Comparison of ENCODE assay signal across 36 cellular contexts in the genomic region with DNA sequence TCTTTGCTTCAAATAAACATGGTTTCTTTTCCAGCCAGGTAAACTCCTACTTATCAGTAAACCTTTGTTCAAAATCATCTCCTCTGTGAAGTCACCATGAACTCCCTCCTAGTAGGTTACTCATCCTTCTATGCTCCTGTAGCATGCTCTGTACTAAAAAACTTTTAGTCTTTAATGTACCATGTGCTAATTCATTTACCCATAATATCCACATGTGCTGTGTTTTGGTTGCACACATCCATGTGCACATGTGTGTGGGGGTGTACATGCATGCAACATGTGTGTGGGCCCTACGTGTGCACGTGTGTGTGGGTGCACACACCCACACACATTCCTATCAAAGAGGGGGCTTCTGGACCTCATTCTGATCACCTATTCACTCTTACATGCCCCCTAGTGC.
"Had no signal": no experiment of that assay in that cellular context is flagged by ENCODE, and none has a peak within 500 bp of the region (broad histone marks: within the 10 kb centered on the region; RNA-seq: fewer than 3 reads in every experiment).

No MANE protein-coding gene starts in this region.

- FAIRE-seq: astrocyte, TTC549 had no signal

- H3K4me3 Mint-ChIP-seq: activated CD4-positive, alpha-beta T cell treated with anti-CD3 and anti-CD28 coated beads for 36 hours; activated CD4-positive, alpha-beta T cell treated with anti-CD3 and anti-CD28 coated beads, Interleukin-2, amount 10 ng/mL, durations not matched to agents 7 days and 5 days; activated CD8-positive, alpha-beta T cell treated with anti-CD3 and anti-CD28 coated beads, Interleukin-2, amount 10 ng/mL, durations not matched to agents 7 days and 5 days; activated T-cell treated with anti-CD3 and anti-CD28 coated beads, Interleukin-2, amount 50 U/mL, for 24 hours; T-helper 1 cell treated with Interleukin-12 subunit alpha and Interleukin-12 subunit beta and Interleukin-4 antibody, amounts not matched to agents 30 μg/mL and 1 μg/mL, for 36 hours; T-helper 2 cell treated with Interferon-gamma antibody and Interleukin-4, amounts not matched to agents 5 μg/mL and 100 μg/mL, for 36 hours had no signal

- H3K4me3 ChIP-seq: adrenal gland, body of pancreas, breast epithelium, MG63, Peyer's patch, SJSA1 had no signal

- H3K9me3 ChIP-seq: adrenal gland, body of pancreas, MG63, Peyer's patch, SJSA1, SK-N-SH had no signal

- H3K9ac ChIP-seq: SK-N-SH had no signal

- H3K9me3 Mint-ChIP-seq: activated T-cell treated with anti-CD3 and anti-CD28 coated beads, Interleukin-2, amount 50 U/mL, for 24 hours; activated T-helper 2 cell treated with anti-CD3 and anti-CD28 coated beads, Interferon-gamma antibody, Interleukin-2, Interleukin-4, amounts not matched to agents 10 μg/mL and 5 μg/mL and 100 μg/mL, durations not matched to agents 14 hours and 24 hours and 36 hours; T-helper 1 cell treated with Interleukin-12 subunit alpha and Interleukin-12 subunit beta and Interleukin-4 antibody, amounts not matched to agents 30 μg/mL and 1 μg/mL, for 36 hours; T-helper 2 cell treated with Interferon-gamma antibody and Interleukin-4, amounts not matched to agents 5 μg/mL and 100 μg/mL, for 36 hours had no signal

- DNase-seq: activated CD4-positive, alpha-beta T cell treated with anti-CD3 and anti-CD28 coated beads for 36 hours; activated CD4-positive, alpha-beta T cell treated with anti-CD3 and anti-CD28 coated beads, Interleukin-2, amount 10 ng/mL, durations not matched to agents 7 days and 5 days; activated CD4-positive, alpha-beta T cell treated with anti-CD3 and anti-CD28 coated beads, Interleukin-2, amount 50 U/mL, for 48 hours; activated CD8-positive, alpha-beta T cell treated with anti-CD3 and anti-CD28 coated beads, Interleukin-2, amount 10 ng/mL, durations not matched to agents 7 days and 5 days; activated gamma-delta T cell; activated naive CD4-positive, alpha-beta T cell treated with Interleukin-2 at 50 U/mL for 16 hours; activated T-cell treated with anti-CD3 and anti-CD28 coated beads, Interleukin-2, amount 50 U/mL, for 24 hours; adrenal gland; body of pancreas; cerebellar nuclear complex; Kasumi-1; MG63; NCI-H1048; NCI-H1436 treated with DMSO at 0.1 percent for 48 hours; NCI-H1694 treated with DMSO at 0.1 percent for 48 hours; NCI-H2029 treated with DMSO at 0.1 percent for 48 hours; NCI-H2107; NCI-H2171; NCI-H510A; NCI-H526; NCI-H748 treated with DMSO at 0.1 percent for 48 hours; NK-92 treated with Interleukin-12 subunit alpha and Interleukin-12 subunit beta, amount 100 ng/mL, for 24 hours; PC-3; Peyer's patch; RPMI8226; SHP77 treated with DMSO at 0.1 percent for 48 hours; SK-N-SH had no signal

- H3K27me3 ChIP-seq: body of pancreas, MG63, Peyer's patch had no signal

- H3K27ac Mint-ChIP-seq: activated CD4-positive, alpha-beta T cell treated with anti-CD3 and anti-CD28 coated beads for 36 hours; activated CD4-positive, alpha-beta T cell treated with anti-CD3 and anti-CD28 coated beads, Interleukin-2, amount 10 ng/mL, durations not matched to agents 7 days and 5 days; activated CD8-positive, alpha-beta T cell treated with anti-CD3 and anti-CD28 coated beads, Interleukin-2, amount 10 ng/mL, durations not matched to agents 7 days and 5 days; activated naive CD4-positive, alpha-beta T cell treated with anti-CD3 and anti-CD28 coated beads, Interleukin-2, amount 50 U/mL, for 72 hours; activated T-cell treated with anti-CD3 and anti-CD28 coated beads, Interleukin-2, amount 50 U/mL, for 24 hours; activated T-helper 2 cell treated with anti-CD3 and anti-CD28 coated beads, Interferon-gamma antibody, Interleukin-2, Interleukin-4, amounts not matched to agents 10 μg/mL and 5 μg/mL and 100 μg/mL, durations not matched to agents 14 hours and 24 hours and 36 hours; T-helper 1 cell treated with Interleukin-12 subunit alpha and Interleukin-12 subunit beta and Interleukin-4 antibody, amounts not matched to agents 30 μg/mL and 1 μg/mL, for 36 hours; T-helper 2 cell treated with Interferon-gamma antibody and Interleukin-4, amounts not matched to agents 5 μg/mL and 100 μg/mL, for 36 hours had no signal

- ATAC-seq: activated CD4-positive, alpha-beta T cell treated with anti-CD3 and anti-CD28 coated beads for 36 hours; activated CD4-positive, CD25-positive, alpha-beta regulatory T cell treated with anti-CD3 and anti-CD28 coated beads, Interleukin-2, amount 50 U/mL, for 24 hours; activated CD8-positive, alpha-beta T cell treated with anti-CD3 and anti-CD28 coated beads, Interleukin-2, amount 10 ng/mL, durations not matched to agents 7 days and 5 days; activated naive CD4-positive, alpha-beta T cell treated with anti-CD3 and anti-CD28 coated beads, Interleukin-2, amount 50 U/mL, for 72 hours; body of pancreas; PC-3 had no signal

- H3K4me1 ChIP-seq: adrenal gland, body of pancreas, breast epithelium, Peyer's patch, SJSA1 had no signal

- H3K27ac ChIP-seq: adrenal gland, body of pancreas, breast epithelium, Peyer's patch, SJSA1 had no signal

- H3K4me2 ChIP-seq: SK-N-SH had no signal

- H3K36me3 ChIP-seq: adrenal gland, breast epithelium, MG63, Peyer's patch, SJSA1 had no signal

- H3K4me1 Mint-ChIP-seq: activated CD4-positive, alpha-beta T cell treated with anti-CD3 and anti-CD28 coated beads, Interleukin-2, amount 10 ng/mL, durations not matched to agents 7 days and 5 days had no signal
